Comparison of ENCODE assay signal across 1 cellular context in the genomic region with DNA sequence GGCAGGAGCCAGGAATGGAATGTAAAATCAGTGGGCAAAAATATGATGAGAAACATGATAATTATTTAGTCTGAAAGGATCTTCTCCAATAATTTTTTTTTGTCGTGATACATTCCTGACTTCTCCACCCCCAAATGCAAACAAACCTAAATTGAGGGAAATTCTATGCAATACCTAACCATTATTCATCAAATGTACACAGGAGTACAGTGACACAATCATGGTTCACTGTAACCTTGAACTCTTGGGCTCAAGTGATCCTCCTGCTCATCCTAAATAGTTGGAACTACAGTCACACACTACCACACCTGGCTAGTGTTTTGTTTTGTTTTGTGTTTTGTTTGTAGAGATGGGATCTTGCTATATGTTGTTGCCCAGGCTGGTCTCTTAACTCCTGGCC.
TF ChIP-seq lines count a peak whose summit lies in the region.

No MANE protein-coding gene starts in this region.

TF ChIP-seq in GM12878, 131 proteins besides CTCF, POLR2A, EP300 and RAD21 (continued from another document):
- TF ChIP-seq, protein P1, sequence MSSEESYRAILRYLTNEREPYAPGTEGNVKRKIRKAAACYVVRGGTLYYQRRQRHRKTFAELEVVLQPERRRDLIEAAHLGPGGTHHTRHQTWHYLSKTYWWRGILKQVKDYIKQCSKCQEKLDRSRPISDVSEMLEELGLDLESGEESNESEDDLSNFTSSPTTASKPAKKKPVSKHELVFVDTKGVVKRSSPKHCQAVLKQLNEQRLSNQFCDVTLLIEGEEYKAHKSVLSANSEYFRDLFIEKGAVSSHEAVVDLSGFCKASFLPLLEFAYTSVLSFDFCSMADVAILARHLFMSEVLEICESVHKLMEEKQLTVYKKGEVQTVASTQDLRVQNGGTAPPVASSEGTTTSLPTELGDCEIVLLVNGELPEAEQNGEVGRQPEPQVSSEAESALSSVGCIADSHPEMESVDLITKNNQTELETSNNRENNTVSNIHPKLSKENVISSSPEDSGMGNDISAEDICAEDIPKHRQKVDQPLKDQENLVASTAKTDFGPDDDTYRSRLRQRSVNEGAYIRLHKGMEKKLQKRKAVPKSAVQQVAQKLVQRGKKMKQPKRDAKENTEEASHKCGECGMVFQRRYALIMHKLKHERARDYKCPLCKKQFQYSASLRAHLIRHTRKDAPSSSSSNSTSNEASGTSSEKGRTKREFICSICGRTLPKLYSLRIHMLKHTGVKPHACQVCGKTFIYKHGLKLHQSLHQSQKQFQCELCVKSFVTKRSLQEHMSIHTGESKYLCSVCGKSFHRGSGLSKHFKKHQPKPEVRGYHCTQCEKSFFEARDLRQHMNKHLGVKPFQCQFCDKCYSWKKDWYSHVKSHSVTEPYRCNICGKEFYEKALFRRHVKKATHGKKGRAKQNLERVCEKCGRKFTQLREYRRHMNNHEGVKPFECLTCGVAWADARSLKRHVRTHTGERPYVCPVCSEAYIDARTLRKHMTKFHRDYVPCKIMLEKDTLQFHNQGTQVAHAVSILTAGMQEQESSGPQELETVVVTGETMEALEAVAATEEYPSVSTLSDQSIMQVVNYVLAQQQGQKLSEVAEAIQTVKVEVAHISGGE (CRISPR knock-in tag; IDR thresholded peaks at IDR 0.05), result no peak
- TF ChIP-seq SUZ12 (IDR thresholded peaks at IDR 0.05; ENCODE audit: unreplicated experiment) (no peak), TCF12 (IDR thresholded peaks at IDR 0.05; ENCODE audit: low read depth, low read length) (no peak)
